8 cellular contexts compared by ENCODE assay signal in genomic region chr19:51338563-51339312, GRCh38. TPM values are rescaled to one million over a fixed set of nuclear protein-coding genes. Genes with fewer than 3 reads are reported as not detected.
A peak's percentile ranks its signal among the peaks of the same experiment; 100 is the strongest.
DNase-seq lines count a peak whose midpoint lies in the region; ATAC-seq and FAIRE-seq lines count a peak whose summit lies in the region.

No MANE protein-coding gene starts in this region.

- H3K27ac ChIP-seq in SJSA1 = no peak overlapping the region
- H3K27ac ChIP-seq in subcutaneous abdominal adipose tissue (ENCODE audit: low read depth, low read length) = peak overlapping the region; percentile 23

- peak overlapping the region in 1 of 5 donors; percentile 59 for H3K9ac ChIP-seq in subcutaneous abdominal adipose tissue (ENCODE audit: low read length in 5 of 5)

- peak; percentile 88 for FAIRE-seq in HTR-8/SVneo (lab: Jason Lieb, UNC)

- DNase-seq in CMK (ENCODE audit: low read depth) (peak; percentile 68), HTR-8/SVneo (ENCODE audit: insufficient read length, low spot score) (peak; percentile 88), SJSA1 (ENCODE audit: low read depth in 1 of 2, low spot score in 2 of 2) (peak; percentile 79 to 90), germinal center (ENCODE audit: low spot score) (peak; percentile 90), nucleus accumbens (lab: John Stamatoyannopoulos, UW) (peak in 51 of 56 donors; percentile 18 to 86 (median 65))
- peak; percentile 56 to 85 (median 70) for DNase-seq in activated naive CD4-positive, alpha-beta T cell (lab: John Stamatoyannopoulos, UW)

- H3K4me1 ChIP-seq in SJSA1 (replicated peaks) (peaks cover 19% of the 10 kb centered on the region), subcutaneous abdominal adipose tissue (ENCODE audit: control insufficient read depth in 5 of 5, insufficient read depth in 5 of 5, low read length in 5 of 5) (peaks cover 1 to 21% (median 18%) of the 10 kb centered on the region in 5 donors)

- H3K36me3 ChIP-seq in SJSA1 = 0 out of 2 replicates have a peak, but pooled peaks cover 3% of the 10 kb centered on the region
- H3K36me3 ChIP-seq in subcutaneous abdominal adipose tissue (ENCODE audit: control insufficient read depth in 5 of 5, insufficient read depth in 5 of 5, low read length in 5 of 5) = no peaks in the 10 kb centered on the region

- H3K4me3 ChIP-seq in SJSA1 = peak overlapping the region; percentile 48
- peak overlapping the region; percentile 67 to 69 (median 68) for H3K4me3 ChIP-seq in subcutaneous abdominal adipose tissue (ENCODE audit: low read depth in 1 of 5, low read length in 5 of 5)

- H3K9me3 ChIP-seq in SJSA1 (replicated peaks) = no peaks in the 10 kb centered on the region
- no peaks in the 10 kb centered on the region for H3K9me3 ChIP-seq in subcutaneous abdominal adipose tissue (ENCODE audit: control insufficient read depth in 5 of 5, low read length in 5 of 5)

- ATAC-seq in GM19455 (IDR thresholded peaks at IDR 0.05; ENCODE audit: unreplicated experiment) = peak; percentile 54

- H3K27me3 ChIP-seq in SJSA1 (replicated peaks) (peaks cover 8% of the 10 kb centered on the region; the same call in 1 of the 2 replicates), subcutaneous abdominal adipose tissue (ENCODE audit: control insufficient read depth in 5 of 5, insufficient read depth in 4 of 5, low read length in 5 of 5) (no peaks in the 10 kb centered on the region)

RNA-seq across cellular contexts. Expression of gene VSIG10L, which starts 3.2 kb away (rescaled TPM):
- 0.08 and 0.25 TPM in 2 replicates for total RNA-seq in SJSA1 (2014; rRNA removed; shearing (Covaris generic))

RNA-seq across cellular contexts. Expression of gene IGLON5, which starts 27.3 kb away (rescaled TPM):
- total RNA-seq in SJSA1 (2014; rRNA removed; shearing (Covaris generic)) = not detected in 2 replicates

RNA-seq across cellular contexts. Expression of gene ETFB, which starts 27.4 kb away (rescaled TPM):
- 91.4 and 205 TPM in 2 replicates for total RNA-seq in SJSA1 (2014; rRNA removed; shearing (Covaris generic))

RNA-seq across cellular contexts. Expression of gene CLDND2, which starts 30.1 kb away (rescaled TPM):
- not detected in 2 replicates for total RNA-seq in SJSA1 (2014; rRNA removed; shearing (Covaris generic))

RNA-seq across cellular contexts. Expression of gene NKG7, which starts 33.7 kb away (rescaled TPM):
- not detected in 2 replicates for total RNA-seq in SJSA1 (2014; rRNA removed; shearing (Covaris generic))
